Comparison of ENCODE assay signal across 1 cellular context in the genomic region with DNA sequence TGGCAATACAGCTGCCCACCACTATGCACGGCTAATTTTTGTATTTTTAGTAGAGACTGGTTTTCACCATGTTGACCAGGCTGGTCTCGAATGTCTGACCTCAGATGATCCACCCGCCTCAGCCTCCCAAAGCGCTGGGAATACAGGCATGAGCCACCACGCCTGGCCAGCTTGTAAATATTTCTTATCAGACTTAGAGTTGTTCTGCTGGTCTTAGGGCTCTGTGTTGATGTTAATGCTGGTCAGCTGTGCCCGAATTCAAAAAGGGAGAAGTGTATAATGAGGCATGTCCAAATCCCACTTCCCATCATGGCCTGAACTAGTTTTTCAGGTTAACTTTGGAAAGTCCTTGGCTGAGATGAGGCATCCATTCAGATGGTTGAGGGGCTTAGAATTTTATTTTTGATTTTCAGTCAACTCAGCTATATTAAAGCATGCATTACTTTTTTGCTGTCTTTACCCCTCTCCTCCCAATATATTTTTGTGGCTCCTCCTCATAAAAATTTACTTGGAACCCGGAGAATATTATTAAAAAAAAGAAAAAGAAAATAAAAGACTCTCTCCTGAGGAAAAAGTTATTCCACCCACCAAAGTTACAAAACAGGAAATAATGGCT.
TF ChIP-seq lines count a peak whose summit lies in the region.

No MANE protein-coding gene starts in this region.

TF ChIP-seq in GM23338, 12 proteins besides CTCF, POLR2A, EP300 and RAD21 (continued from another document):
- no peak for TF ChIP-seq REST (IDR thresholded peaks at IDR 0.05; ENCODE audit: unreplicated experiment)
- TF ChIP-seq ZNF331 (CRISPR knock-in tag; IDR thresholded peaks at IDR 0.05; ENCODE audit: low read depth), result no peak
- TF ChIP-seq STAT1 (IDR thresholded peaks at IDR 0.05; ENCODE audit: unreplicated experiment), result no peak
